Comparison of ENCODE assay signal across 25 cellular contexts in the genomic region with DNA sequence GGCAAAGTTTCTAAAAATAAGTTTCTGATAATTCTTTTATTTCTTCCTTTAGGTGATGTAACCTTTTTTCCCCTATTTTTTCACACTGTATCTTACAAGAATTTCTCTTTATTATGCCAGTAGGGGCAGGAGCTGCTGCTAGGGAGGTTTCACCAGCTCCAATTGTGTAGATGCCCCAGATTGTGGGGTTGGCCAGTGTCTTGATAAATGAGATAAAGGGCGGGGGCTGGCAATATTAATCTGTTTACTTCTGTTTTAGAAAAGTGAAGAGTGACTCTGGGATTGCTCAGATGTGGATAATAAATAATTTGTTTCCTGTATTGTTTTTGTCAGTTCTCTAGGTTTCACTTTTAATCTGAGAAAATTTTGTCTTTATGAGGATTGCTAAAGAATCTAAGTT.
"Had no signal": no experiment of that assay in that cellular context is flagged by ENCODE, and none has a peak within 500 bp of the region (broad histone marks: within the 10 kb centered on the region; RNA-seq: fewer than 3 reads in every experiment).

No MANE protein-coding gene starts in this region.

- H3K27me3 ChIP-seq: adrenal gland, breast epithelium had no signal

- H3K4me3 ChIP-seq: adrenal gland, breast epithelium, coronary artery, MG63 had no signal

- H3K4me2 ChIP-seq: KMS-11 had no signal

- H3K9me3 ChIP-seq: adrenal gland, MG63 had no signal

- ATAC-seq: activated CD4-positive, CD25-positive, alpha-beta regulatory T cell treated with anti-CD3 and anti-CD28 coated beads, Interleukin-2, amount 50 U/mL, for 24 hours; activated CD8-positive, alpha-beta T cell treated with anti-CD3 and anti-CD28 coated beads for 36 hours; activated T-cell treated with anti-CD3 and anti-CD28 coated beads, Interleukin-2, amount 50 U/mL, for 72 hours had no signal

- DNase-seq: activated CD4-positive, alpha-beta T cell treated with anti-CD3 and anti-CD28 coated beads for 4 hours; activated CD8-positive, alpha-beta memory T cell treated with anti-CD3 and anti-CD28 coated beads, Interleukin-2, amount 50 U/mL, for 4 hours; activated CD8-positive, alpha-beta T cell treated with anti-CD3 and anti-CD28 coated beads for 36 hours; activated naive CD4-positive, alpha-beta T cell treated with anti-CD3 and anti-CD28 coated beads, Interleukin-2, amount 50 U/mL, for 16 hours; activated naive CD8-positive, alpha-beta T cell treated with anti-CD3 and anti-CD28 coated beads, Interleukin-2, amount 10 ng/mL, durations not matched to agents 7 days and 5 days; activated T-cell treated with anti-CD3 and anti-CD28 coated beads, Interleukin-2, amount 50 U/mL, for 72 hours; adrenal gland; aorta; caudate nucleus; MG63; MV-4-11; NCI-H1105; NCI-H1436 treated with DMSO at 0.1 percent for 48 hours; NCI-H187; NCI-H2081; NCI-H2171; NCI-H2227 treated with DMSO at 0.1 percent for 48 hours; NCI-H446 treated with DMSO at 0.1 percent for 48 hours; NCI-H526; SIG-M5; T-helper 1 cell had no signal

- H3K9ac ChIP-seq: KMS-11 had no signal

- H3K36me3 ChIP-seq: adrenal gland, breast epithelium, MG63 had no signal

- H3K4me1 ChIP-seq: adrenal gland, breast epithelium had no signal
